In genomic region chr19:584240-585001, GRCh38 we compare ENCODE assay signal across 9 cellular contexts. TPM values are rescaled to one million over a fixed set of nuclear protein-coding genes. Genes with fewer than 3 reads are reported as not detected.
DNase-seq lines count a peak whose midpoint lies in the region; ATAC-seq and TF ChIP-seq lines count a peak whose summit lies in the region.
"Had no signal": no experiment of that assay in that cellular context is flagged by ENCODE, and none has a peak within 500 bp of the region (broad histone marks: within the 10 kb centered on the region; RNA-seq: fewer than 3 reads in every experiment).

No MANE protein-coding gene starts in this region.

- H3K27me3 ChIP-seq in SK-N-SH (ENCODE audit: insufficient read depth) (no peaks in the 10 kb centered on the region), adipocyte (replicated peaks; ENCODE audit: control insufficient read depth, insufficient read depth, low read length) (no peaks in the 10 kb centered on the region), right cardiac atrium (ENCODE audit: control insufficient read depth, insufficient read depth) (no peaks in the 10 kb centered on the region)

- H3K9me2 ChIP-seq in SK-N-SH = no peaks in the 10 kb centered on the region

- H3K36me3 ChIP-seq in SK-N-SH (replicated peaks in 1 of 2; ENCODE audit: control insufficient read depth in 1 of 2, insufficient read depth in 2 of 2, low read length in 1 of 2) = peaks cover 0 to 28% of the 10 kb centered on the region in 2 experiments
- H3K36me3 ChIP-seq in adipocyte (ENCODE audit: control insufficient read depth, insufficient read depth, low read length, severe bottlenecking) = peaks cover 36% of the 10 kb centered on the region

- TF ChIP-seq EP300 in SK-N-SH (IDR thresholded peaks at IDR 0.05; ENCODE audit: borderline replicate concordance in 1 of 2, low read depth in 1 of 2, low read length in 1 of 2) = no peak

- H3K4me3 ChIP-seq in SK-N-SH (ENCODE audit: low read depth in 2 of 2, low read length in 1 of 2) (peak overlapping the region in 1 of 2 experiments; percentile 41; a peak in 1 of 4 replicates), adipocyte (ENCODE audit: low read length) (no peak overlapping the region), right cardiac atrium (ENCODE audit: low read length) (no peak overlapping the region)

- peak; percentile 87 for TF ChIP-seq CTCF in SK-N-SH (IDR thresholded peaks at IDR 0.05)

- CTCF ChIA-PET in SK-N-SH (lab: Yijun Ruan, JAX) = interaction anchor here (0.6 to 2.8 kb wide), 33 partner anchors 9 to 659 kb away, joined by 3 to 30 read pairs (median 4); partner anchors contain the start of genes BSG, CDC34 and RNF126

- DNase-seq in ACHN = peak; percentile 43
- DNase-seq in SK-N-SH = peak; percentile 95
- peak; percentile 66 for DNase-seq in adipocyte (ENCODE audit: low read depth)
- DNase-seq in right cardiac atrium = peak in 2 of 3 donors; percentile 77 to 85
- DNase-seq in stimulated activated CD4-positive, alpha-beta T cell treated with anti-CD3 and anti-CD28 coated beads, Interleukin-2, amount 100 ng/mL, for 4 hours (ENCODE audit: low read depth) = peak; percentile 48
- no peak for DNase-seq in NCI-H774 (lab: John Stamatoyannopoulos, UW)

- TF ChIP-seq POLR2A in GM18951 (IDR thresholded peaks at IDR 0.05; ENCODE audit: extremely low read depth, insufficient read depth, insufficient read length) = peak; percentile 27

- no peak overlapping the region for H2AFZ ChIP-seq in SK-N-SH (ENCODE audit: low read depth)

- WGBS in SK-N-SH (ENCODE audit: low lambda C conversion rate) = 74% methylated on average over 31 of the region's 38 CpGs
- 24% methylated on average over 38 of the region's 38 CpGs for WGBS in right cardiac atrium

- intact Hi-C loops in right cardiac atrium (cut with DNase I) = no loop called here

- in situ Hi-C loops in ACHN (cut with HindIII; ENCODE audit: low pct_ligation_motif_present, low pct_unique_long_range_greater_than_20kb, low sequenced_read_pairs) = no loop called here
- in situ Hi-C loops in GM18951 (cut with MboI; ENCODE audit: low sequenced_read_pairs, unreplicated experiment) = loop anchor here (25.0 kb wide), 1 partner anchor 153 kb away; no protein-coding TSS in a partner anchor

- ATAC-seq in right cardiac atrium (peak; percentile 53 to 64), HG03159 (IDR thresholded peaks at IDR 0.05; ENCODE audit: unreplicated experiment) (no peak)

- peak; percentile 72 for TF ChIP-seq RAD21 in SK-N-SH (IDR thresholded peaks at IDR 0.05; ENCODE audit: low read length)

- H3K4me1 ChIP-seq in SK-N-SH (ENCODE audit: control insufficient read depth in 1 of 2, insufficient read depth in 2 of 2, low read depth in 1 of 2, low read length in 1 of 2) (peaks cover 4 to 16% of the 10 kb centered on the region in 2 experiments; a peak in 1 of 4 replicates), adipocyte (ENCODE audit: control insufficient read depth, insufficient read depth, low read length) (peaks cover 21% of the 10 kb centered on the region), right cardiac atrium (ENCODE audit: control insufficient read depth, insufficient read depth, low read length) (no peaks in the 10 kb centered on the region)

- H3K9me3 ChIP-seq in SK-N-SH (no peaks in the 10 kb centered on the region), adipocyte (ENCODE audit: control insufficient read depth, low read length) (no peaks in the 10 kb centered on the region), right cardiac atrium (ENCODE audit: control insufficient read depth, low read length) (no peaks in the 10 kb centered on the region)

- no peak overlapping the region for H3K27ac ChIP-seq in SK-N-SH (ENCODE audit: low read depth in 2 of 2, low read length in 1 of 2)
- no peak overlapping the region for H3K27ac ChIP-seq in right cardiac atrium (ENCODE audit: low read length)

- POLR2A ChIA-PET in SK-N-SH (lab: Yijun Ruan, JAX) = interaction anchor here (0.7 kb wide), 1 partner anchor 12 kb away, joined by 3 read pairs; the partner anchor contains the start of gene BSG

- peaks cover 11% of the 10 kb centered on the region for H3K79me2 ChIP-seq in SK-N-SH (ENCODE audit: insufficient read depth)

- H3K4me2 ChIP-seq in SK-N-SH = no peak overlapping the region

- peaks cover 20% of the 10 kb centered on the region for H3F3A ChIP-seq in SK-N-SH (replicated peaks; ENCODE audit: insufficient read depth)

- H4K20me1 ChIP-seq in SK-N-SH (ENCODE audit: insufficient read depth) = peaks cover 47% of the 10 kb centered on the region

- H3K9ac ChIP-seq in SK-N-SH = no peak overlapping the region
- no peak overlapping the region for H3K9ac ChIP-seq in adipocyte (ENCODE audit: low read length)

TF ChIP-seq in SK-N-SH, 30 proteins besides CTCF, POLR2A, EP300 and RAD21:
- TF ChIP-seq, protein P1, sequence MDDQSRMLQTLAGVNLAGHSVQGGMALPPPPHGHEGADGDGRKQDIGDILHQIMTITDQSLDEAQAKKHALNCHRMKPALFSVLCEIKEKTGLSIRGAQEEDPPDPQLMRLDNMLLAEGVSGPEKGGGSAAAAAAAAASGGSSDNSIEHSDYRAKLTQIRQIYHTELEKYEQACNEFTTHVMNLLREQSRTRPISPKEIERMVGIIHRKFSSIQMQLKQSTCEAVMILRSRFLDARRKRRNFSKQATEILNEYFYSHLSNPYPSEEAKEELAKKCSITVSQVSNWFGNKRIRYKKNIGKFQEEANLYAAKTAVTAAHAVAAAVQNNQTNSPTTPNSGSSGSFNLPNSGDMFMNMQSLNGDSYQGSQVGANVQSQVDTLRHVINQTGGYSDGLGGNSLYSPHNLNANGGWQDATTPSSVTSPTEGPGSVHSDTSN (IDR thresholded peaks at IDR 0.05) = peak; percentile 30; the same call in 1 of the 2 replicates
- TF ChIP-seq ELF1 (IDR thresholded peaks at IDR 0.05) (no peak), POLR2AphosphoS5 (IDR thresholded peaks at IDR 0.05; ENCODE audit: low read depth, low read length) (0 out of 2 replicates have a peak, but pooled peaks have one; percentile 9), FOXJ3 (CRISPR knock-in tag; IDR thresholded peaks at IDR 0.05) (no peak), JUND (IDR thresholded peaks at IDR 0.05) (no peak), SMC3 (IDR thresholded peaks at IDR 0.05; ENCODE audit: low read depth, low read length) (peak; percentile 65)

RNA-seq across cellular contexts. Expression of gene HCN2, which starts 5.3 kb away (rescaled TPM):
- polyA plus RNA-seq in SK-N-SH (2012; rRNA removed) (3.4 and 5.6 TPM in 2 replicates), right cardiac atrium (19.3 TPM)
- polyA plus RNA-seq in SK-N-SH (2012; cell fraction: cytosol; rRNA removed) = 4.4 and 8.7 TPM in 2 replicates
- 11.1 and 12.0 TPM in 2 replicates for polyA plus RNA-seq in SK-N-SH (2012; cell fraction: nucleus; rRNA removed)
- total RNA-seq in right cardiac atrium = 10 to 100 TPM; 15.8 to 24.7 (median 21.7) TPM

RNA-seq across cellular contexts. Expression of gene BSG, which starts 12.0 kb away (rescaled TPM):
- polyA plus RNA-seq in SK-N-SH (2012; rRNA removed) (745 and 835 TPM in 2 replicates), right cardiac atrium (1,705 TPM)
- 263 and 438 TPM in 2 replicates for polyA plus RNA-seq in SK-N-SH (2012; cell fraction: cytosol; rRNA removed)
- polyA plus RNA-seq in SK-N-SH (2012; cell fraction: nucleus; rRNA removed) = 422 and 627 TPM in 2 replicates
- total RNA-seq in right cardiac atrium = 1,000 to 10,000 TPM; 1,142 to 1,510 (median 1,274) TPM

RNA-seq across cellular contexts. Expression of gene GZMM, which starts 40.6 kb away (rescaled TPM):
- polyA plus RNA-seq in SK-N-SH (2012; rRNA removed) (not detected in 2 replicates), right cardiac atrium (0.43 TPM)
- polyA plus RNA-seq in SK-N-SH (2012; cell fraction: cytosol; rRNA removed) = 0.06 TPM in 1 of 2 replicates, not detected in the other
- polyA plus RNA-seq in SK-N-SH (2012; cell fraction: nucleus; rRNA removed) = 0.07 and 0.11 TPM in 2 replicates
- under 1 TPM in 2 of 4 donors, not detected in 2; 0.26 to 0.32 TPM for total RNA-seq in right cardiac atrium
- total RNA-seq: myocyte had no signal

RNA-seq across cellular contexts. Expression of gene POLRMT, which starts 48.9 kb away (rescaled TPM):
- polyA plus RNA-seq in SK-N-SH (2012; rRNA removed) = 38.2 and 40.1 TPM in 2 replicates
- 9.6 and 13.7 TPM in 2 replicates for polyA plus RNA-seq in SK-N-SH (2012; cell fraction: cytosol; rRNA removed)
- 157 and 218 TPM in 2 replicates for polyA plus RNA-seq in SK-N-SH (2012; cell fraction: nucleus; rRNA removed)
- total RNA-seq in right cardiac atrium = 10 to 100 TPM; 36.1 to 46.4 (median 45.1) TPM
- polyA plus RNA-seq in right cardiac atrium = 36.8 TPM

RNA-seq across cellular contexts. Expression of gene CDC34, which starts 52.9 kb away (rescaled TPM):
- polyA plus RNA-seq in SK-N-SH (2012; rRNA removed) (69.2 and 96.7 TPM in 2 replicates), right cardiac atrium (95.8 TPM)
- 48.9 and 66.0 TPM in 2 replicates for polyA plus RNA-seq in SK-N-SH (2012; cell fraction: cytosol; rRNA removed)
- polyA plus RNA-seq in SK-N-SH (2012; cell fraction: nucleus; rRNA removed) = 83.8 and 200 TPM in 2 replicates
- total RNA-seq in right cardiac atrium = 10 to 100 TPM; 66.8 to 78.4 (median 74.3) TPM
